ENCODE assay signal across 16 cellular contexts in genomic region chr1:68332041-68332440, GRCh38.
DNase-seq lines count a peak whose midpoint lies in the region; ATAC-seq and TF ChIP-seq lines count a peak whose summit lies in the region.
"Had no signal": no experiment of that assay in that cellular context is flagged by ENCODE, and none has a peak within 500 bp of the region (broad histone marks: within the 10 kb centered on the region; RNA-seq: fewer than 3 reads in every experiment).

No MANE protein-coding gene starts in this region.

- H3K4me3 ChIP-seq in IMR-90 (ENCODE audit: insufficient read depth, low read depth, low read length) (no peak overlapping the region), brain microvascular endothelial cell (ENCODE audit: low read depth, low read length) (no peak overlapping the region), foreskin fibroblast (ENCODE audit: low read depth in 1 of 2, low read length in 2 of 2) (no peak overlapping the region), esophagus muscularis mucosa (no peak overlapping the region)
- H3K4me3 ChIP-seq: BLaER1, GM23338 had no signal

- intact Hi-C loops in IMR-90 (cut with micrococcal nuclease), result no loop called here
- intact Hi-C loops in esophagus muscularis mucosa (cut with DNase I), result no loop called here

- H3K9ac ChIP-seq in IMR-90 (ENCODE audit: low read depth, low read length), result no peak overlapping the region
- H3K9ac ChIP-seq: BLaER1 had no signal

- TF ChIP-seq RAD21 in IMR-90 (IDR thresholded peaks at IDR 0.05; ENCODE audit: low read length), result no peak

- H3K4me1 ChIP-seq in IMR-90 (ENCODE audit: control insufficient read depth, insufficient read depth, low read length) (peaks cover 20% of the 10 kb centered on the region), esophagus muscularis mucosa (peaks cover 5 to 37% (median 16%) of the 10 kb centered on the region in 4 donors)
- H3K4me1 ChIP-seq: BLaER1 had no signal

- no peak for TF ChIP-seq CTCF in IMR-90 (conservative IDR thresholded peaks at IDR 0.05; ENCODE audit: low read depth, low read length)
- no peak for TF ChIP-seq CTCF in brain microvascular endothelial cell (IDR thresholded peaks at IDR 0.05; ENCODE audit: low read depth, low read length, missing control alignments)
- no peak for TF ChIP-seq CTCF in foreskin fibroblast (IDR thresholded peaks at IDR 0.05; ENCODE audit: low read depth, low read length)
- TF ChIP-seq CTCF in esophagus muscularis mucosa (IDR thresholded peaks at IDR 0.05), result no peak

- H3K9me3 ChIP-seq in IMR-90 (ENCODE audit: control insufficient read depth, insufficient read depth, low read length) (no peaks in the 10 kb centered on the region), esophagus muscularis mucosa (no peaks in the 10 kb centered on the region)
- H3K9me3 ChIP-seq: BLaER1 had no signal

- no CpG with 5 or more reads among the region's 4 CpGs for WGBS in IMR-90 (ENCODE audit: extremely low coverage in 2 of 2, insufficient read length in 1 of 2), 2 experiments
- WGBS in esophagus muscularis mucosa, result 74% methylated on average over 4 of the region's 4 CpGs

- dilution Hi-C loops in IMR-90 (cut with HindIII; ENCODE audit: low sequenced_read_pairs, unreplicated experiment), result no loop called here

- TF ChIP-seq POLR2A in IMR-90 (IDR thresholded peaks at IDR 0.05; ENCODE audit: low read depth, low read length) (no peak), esophagus muscularis mucosa (IDR thresholded peaks at IDR 0.05; ENCODE audit: low read depth) (no peak)

- H3K14ac ChIP-seq in IMR-90 (replicated peaks; ENCODE audit: low read depth, low read length), result peak overlapping the region; percentile 64

- BruUV-seq in IMR-90 (replicated peaks; lab: Mats Ljungman, UMichigan), result no TSS peak

- H3K36me3 ChIP-seq in IMR-90 (ENCODE audit: control insufficient read depth, insufficient read depth, low read length), result no peaks in the 10 kb centered on the region
- H3K36me3 ChIP-seq in brain microvascular endothelial cell (replicated peaks), result no peaks in the 10 kb centered on the region
- H3K36me3 ChIP-seq in esophagus muscularis mucosa, result no peaks in the 10 kb centered on the region
- H3K36me3 ChIP-seq: BLaER1 had no signal

- peak overlapping the region; percentile 80 for H3K18ac ChIP-seq in IMR-90 (ENCODE audit: low read depth, low read length)

- DNase-seq in ELR (ENCODE audit: low read depth), result peak; percentile 26
- peak; percentile 36 for DNase-seq in IMR-90
- DNase-seq in brain microvascular endothelial cell, result no peak
- DNase-seq in foreskin fibroblast, result peak; percentile 47 to 82
- DNase-seq in stimulated activated CD4-positive, alpha-beta T cell treated with anti-CD3 and anti-CD28 coated beads, Interleukin-2, amount 100 ng/mL, for 24 hours, result no peak
- no peak for DNase-seq in esophagus muscularis mucosa (ENCODE audit: extremely low spot score)
- DNase-seq in NCI-H2227 (lab: John Stamatoyannopoulos, UW; ENCODE audit: unreplicated experiment), result no peak
- no peak for DNase-seq in CD1c-positive myeloid dendritic cell (ENCODE audit: extremely low spot score)
- DNase-seq: 8988T; AML-193; Calu3; CD4-positive, CD25-positive, alpha-beta regulatory T cell; DMS 273 treated with DMSO at 0.1 percent for 48 hours; H9 had no signal

- H4K91ac ChIP-seq in IMR-90 (ENCODE audit: insufficient read depth, low read depth, low read length), result peak overlapping the region; percentile 87

- H2BK15ac ChIP-seq in IMR-90 (ENCODE audit: low read depth, low read length), result peak overlapping the region; percentile 54

- H3K56ac ChIP-seq in IMR-90 (ENCODE audit: extremely low read depth, insufficient read depth, low read length), result no peak overlapping the region; the same call in 1 of the 2 replicates

- H2AFZ ChIP-seq in IMR-90 (replicated peaks; ENCODE audit: low read length, poor library complexity), result no peak overlapping the region
- H2AFZ ChIP-seq: GM23338 had no signal

- peak overlapping the region; percentile 88 for H2BK20ac ChIP-seq in IMR-90 (ENCODE audit: low read depth, low read length)

- no peak for ATAC-seq in IMR-90 (ENCODE audit: low read depth)
- ATAC-seq: GM23338 had no signal

- H3K4ac ChIP-seq in IMR-90 (ENCODE audit: low read depth, low read length), result peak overlapping the region; percentile 90

- H3K23ac ChIP-seq in IMR-90 (ENCODE audit: low read depth, low read length), result peak overlapping the region; percentile 18

- H3K9me1 ChIP-seq in IMR-90 (ENCODE audit: insufficient read depth, low read length), result peaks cover 13% of the 10 kb centered on the region

- in situ Hi-C loops in IMR-90 (cut with MboI; ENCODE audit: low sequenced_read_pairs), result no loop called here
- in situ Hi-C loops in brain microvascular endothelial cell (cut with HindIII; ENCODE audit: low pct_ligation_motif_present, low sequenced_read_pairs), result no loop called here

- H4K20me1 ChIP-seq in IMR-90 (ENCODE audit: insufficient read depth, low read length), result no peaks in the 10 kb centered on the region; the same call in 1 of the 2 replicates
- H4K20me1 ChIP-seq: BLaER1 had no signal

- TF ChIP-seq EP300 in esophagus muscularis mucosa (IDR thresholded peaks at IDR 0.05), result no peak

- peak overlapping the region; percentile 69 for H2BK5ac ChIP-seq in IMR-90 (ENCODE audit: low read depth, low read length, poor library complexity, severe bottlenecking)

- peak overlapping the region; percentile 26; the same call in 1 of the 2 replicates for H3K27ac ChIP-seq in IMR-90 (ENCODE audit: insufficient read depth, low read length)
- H3K27ac ChIP-seq in brain microvascular endothelial cell, result peak overlapping the region; percentile 63
- H3K27ac ChIP-seq in esophagus muscularis mucosa (replicated peaks in 1 of 4), result no peak overlapping the region
- H3K27ac ChIP-seq: BLaER1 had no signal

- H3K79me1 ChIP-seq in IMR-90 (ENCODE audit: low read depth in 1 of 2, low read length in 2 of 2), result no peaks in the 10 kb centered on the region

- H2BK120ac ChIP-seq in IMR-90 (ENCODE audit: low read depth, low read length), result peak overlapping the region; percentile 91

- H2AK9ac ChIP-seq in IMR-90 (replicated peaks; ENCODE audit: low read depth, low read length, poor library complexity), result no peak overlapping the region

- H4K8ac ChIP-seq in IMR-90 (ENCODE audit: low read depth in 2 of 2, low read length in 2 of 2), result peak overlapping the region; percentile 78 to 87

- H3K4me2 ChIP-seq in IMR-90 (ENCODE audit: low read depth, low read length), result no peak overlapping the region
- H3K4me2 ChIP-seq: BLaER1, GM23338 had no signal

- H2AK5ac ChIP-seq in IMR-90 (ENCODE audit: low read depth, low read length), result peak overlapping the region; percentile 12

- POLR2A ChIA-PET in IMR-90 (lab: Charles Lee; ENCODE audit: unreplicated experiment), result no interaction called here

- no peaks in the 10 kb centered on the region for H3K27me3 ChIP-seq in IMR-90 (ENCODE audit: control insufficient read depth, insufficient read depth, low read length)
- H3K27me3 ChIP-seq in brain microvascular endothelial cell (replicated peaks), result no peaks in the 10 kb centered on the region
- H3K27me3 ChIP-seq in esophagus muscularis mucosa, result no peaks in the 10 kb centered on the region
- H3K27me3 ChIP-seq: BLaER1 had no signal

- CTCF ChIA-PET in IMR-90 (lab: Yijun Ruan, JAX), result interaction anchor here (0.7 kb wide), 1 partner anchor 80 kb away, joined by 3 read pairs; no protein-coding TSS in a partner anchor

- peak overlapping the region; percentile 69; the same call in 1 of the 2 replicates for H4K5ac ChIP-seq in IMR-90 (ENCODE audit: low read depth, low read length)

TF ChIP-seq in IMR-90, 13 proteins besides CTCF, POLR2A, EP300 and RAD21:
- TF ChIP-seq MAFK (IDR thresholded peaks at IDR 0.05; ENCODE audit: low read depth, low read length) (no peak), MXI1 (IDR thresholded peaks at IDR 0.05; ENCODE audit: borderline replicate concordance, low read depth, low read length) (no peak), MAZ (IDR thresholded peaks at IDR 0.05; ENCODE audit: borderline replicate concordance, low read depth, low read length) (no peak), RFX5 (IDR thresholded peaks at IDR 0.05; ENCODE audit: low read depth, low read length) (no peak), NFE2L2 (IDR thresholded peaks at IDR 0.05; ENCODE audit: low read depth, low read length) (no peak), CHD1 (IDR thresholded peaks at IDR 0.05; ENCODE audit: low read depth, low read length) (no peak), ELK1 (IDR thresholded peaks at IDR 0.05; ENCODE audit: borderline replicate concordance, low read depth, low read length) (no peak), SMC3 (IDR thresholded peaks at IDR 0.05; ENCODE audit: low read depth, low read length) (no peak), RCOR1 (IDR thresholded peaks at IDR 0.05; ENCODE audit: insufficient replicate concordance, low read length) (no peak), CEBPB (IDR thresholded peaks at IDR 0.05; ENCODE audit: low read depth, low read length) (no peak), FOS (IDR thresholded peaks at IDR 0.05; ENCODE audit: low read depth, low read length) (no peak), USF2 (IDR thresholded peaks at IDR 0.05; ENCODE audit: low read depth, low read length) (no peak), BHLHE40 (IDR thresholded peaks at IDR 0.05; ENCODE audit: low read depth, low read length) (no peak)

Comparison
In these comparisons a context has a peak if more than half of its experiments do, and no peak if none do; other contexts are left out.
1. DNase-seq: peak in ELR (single experiment), IMR-90 (single experiment) and foreskin fibroblast (2 of 2); none in brain microvascular endothelial cell (single experiment), stimulated activated CD4-positive, alpha-beta T cell treated with anti-CD3 and anti-CD28 coated beads, Interleukin-2, amount 100 ng/mL, for 24 hours (0 of 2), esophagus muscularis mucosa (single experiment), NCI-H2227 (single experiment) and CD1c-positive myeloid dendritic cell (single experiment).
2. H3K27ac ChIP-seq: peak in IMR-90 (single experiment) and brain microvascular endothelial cell (single experiment); none in esophagus muscularis mucosa (0 of 4).